Comparison of ENCODE assay signal across 1 cellular context in genomic region chr19:47769534-47769933, GRCh38.
A peak's percentile ranks its signal among the peaks of the same experiment; 100 is the strongest.
TF ChIP-seq lines count a peak whose summit lies in the region.

No MANE protein-coding gene starts in this region.

TF ChIP-seq in HEK293, 187 proteins besides CTCF, POLR2A, EP300 and RAD21 (continued from another document):
- peak; percentile 87; the same call in 1 of the 2 replicates for TF ChIP-seq TSHZ1 (tag by site-specific recombination; IDR thresholded peaks at IDR 0.05; ENCODE audit: borderline replicate concordance)
TF ChIP-seq in HEK293: peak in this region for 6.
